In genomic region chr7:81029523-81029922, GRCh38 we compare ENCODE assay signal across 21 cellular contexts.
DNase-seq lines count a peak whose midpoint lies in the region; ATAC-seq lines count a peak whose summit lies in the region.
"Had no signal": no experiment of that assay in that cellular context is flagged by ENCODE, and none has a peak within 500 bp of the region (broad histone marks: within the 10 kb centered on the region; RNA-seq: fewer than 3 reads in every experiment).

No MANE protein-coding gene starts in this region.

- no peak overlapping the region for H3K18ac ChIP-seq in mesendoderm (ENCODE audit: low read length)

- no peak overlapping the region for H3K27ac ChIP-seq in mesendoderm (ENCODE audit: low read depth, low read length)
- H3K27ac ChIP-seq: esophagus squamous epithelium, gastroesophageal sphincter, parathyroid adenoma, sigmoid colon, testis had no signal

- H3K79me2 ChIP-seq in mesendoderm (ENCODE audit: control insufficient read depth, insufficient read depth, low read length): no peaks in the 10 kb centered on the region
- H3K79me2 ChIP-seq: parathyroid adenoma had no signal

- no peak overlapping the region for H3K4me2 ChIP-seq in mesendoderm (ENCODE audit: low read length)

- no peaks in the 10 kb centered on the region for H3K27me3 ChIP-seq in mesendoderm (ENCODE audit: insufficient read depth, low read length, poor library complexity)
- H3K27me3 ChIP-seq: esophagus squamous epithelium, gastroesophageal sphincter, sigmoid colon, testis had no signal

- 100% methylated on average over 1 of the region's 3 CpGs for WGBS in mesendoderm (ENCODE audit: extremely low coverage, insufficient coverage, low lambda C conversion rate)

- H3K4me1 ChIP-seq in mesendoderm (ENCODE audit: control insufficient read depth, low read depth, low read length): no peaks in the 10 kb centered on the region
- H3K4me1 ChIP-seq: esophagus squamous epithelium, gastroesophageal sphincter, parathyroid adenoma, sigmoid colon, testis had no signal

- H2BK15ac ChIP-seq in mesendoderm (replicated peaks; ENCODE audit: low read depth): no peak overlapping the region

- H3K56ac ChIP-seq in mesendoderm (ENCODE audit: low read length): no peak overlapping the region

- ATAC-seq in HG02938 (IDR thresholded peaks at IDR 0.05; ENCODE audit: unreplicated experiment) (no peak), esophagus mucosa (no peak), HG03135 (IDR thresholded peaks at IDR 0.05; ENCODE audit: unreplicated experiment) (no peak)
- ATAC-seq: gastroesophageal sphincter; K562; left cardiac atrium; natural killer cell; stimulated activated effector memory CD8-positive, alpha-beta T cell treated with anti-CD3 and anti-CD28 coated beads, Interleukin-12 subunit alpha, Interleukin-12 subunit beta, amount 100 ng/mL, for 72 hours had no signal

- no peak overlapping the region for H3K4me3 ChIP-seq in mesendoderm (ENCODE audit: low read length)
- H3K4me3 ChIP-seq: esophagus squamous epithelium, gastroesophageal sphincter, K562, sigmoid colon, testis had no signal

- H2BK5ac ChIP-seq in mesendoderm (ENCODE audit: low read length): no peak overlapping the region

- no peaks in the 10 kb centered on the region for H3K79me1 ChIP-seq in mesendoderm (ENCODE audit: low read length)

- DNase-seq in NCI-H748 (lab: John Stamatoyannopoulos, UW; ENCODE audit: unreplicated experiment): peak; percentile 31
- DNase-seq in NCI-H748 treated with DMSO at 0.1 percent for 48 hours (lab: John Stamatoyannopoulos, UW): no peak
- peak; percentile 41 for DNase-seq in NCI-H345 (lab: John Stamatoyannopoulos, UW)
- DNase-seq in SK-N-DZ (ENCODE audit: low spot score): peak; percentile 7
- no peak for DNase-seq in mesendoderm
- DNase-seq: activated CD8-positive, alpha-beta memory T cell treated with anti-CD3 and anti-CD28 coated beads, Interleukin-2, amount 50 U/mL, for 4 hours; effector CD8-positive, alpha-beta T cell; esophagus squamous epithelium; left cardiac atrium; MV-4-11; natural killer cell; Right ventricle myocardium superior; sigmoid colon; testis had no signal

- no peak overlapping the region for H4K5ac ChIP-seq in mesendoderm (ENCODE audit: low read length)

- no peak overlapping the region for H3K4ac ChIP-seq in mesendoderm (ENCODE audit: low read depth, low read length)

- H4K8ac ChIP-seq in mesendoderm (ENCODE audit: low read depth, low read length): no peak overlapping the region

- H3K9ac ChIP-seq in mesendoderm (ENCODE audit: low read length): no peak overlapping the region
- H3K9ac ChIP-seq: parathyroid adenoma had no signal

- no peak overlapping the region for H2AK5ac ChIP-seq in mesendoderm (ENCODE audit: low read length)

- no peak overlapping the region for H2BK120ac ChIP-seq in mesendoderm (ENCODE audit: low read depth, low read length)

- H3K36me3 ChIP-seq in mesendoderm (ENCODE audit: control insufficient read depth, insufficient read depth, low read length): no peaks in the 10 kb centered on the region
- H3K36me3 ChIP-seq: esophagus squamous epithelium, gastroesophageal sphincter, sigmoid colon had no signal

- H3K23ac ChIP-seq in mesendoderm (ENCODE audit: low read length): no peak overlapping the region

Comparison
In these comparisons a context has a peak if more than half of its experiments do, and no peak if none do; other contexts are left out.
1. DNase-seq: peak in NCI-H748 (single experiment), NCI-H345 (single experiment) and SK-N-DZ (single experiment); none in NCI-H748 treated with DMSO at 0.1 percent for 48 hours (single experiment) and mesendoderm (single experiment).